22 cellular contexts compared by ENCODE assay signal in the genomic region with DNA sequence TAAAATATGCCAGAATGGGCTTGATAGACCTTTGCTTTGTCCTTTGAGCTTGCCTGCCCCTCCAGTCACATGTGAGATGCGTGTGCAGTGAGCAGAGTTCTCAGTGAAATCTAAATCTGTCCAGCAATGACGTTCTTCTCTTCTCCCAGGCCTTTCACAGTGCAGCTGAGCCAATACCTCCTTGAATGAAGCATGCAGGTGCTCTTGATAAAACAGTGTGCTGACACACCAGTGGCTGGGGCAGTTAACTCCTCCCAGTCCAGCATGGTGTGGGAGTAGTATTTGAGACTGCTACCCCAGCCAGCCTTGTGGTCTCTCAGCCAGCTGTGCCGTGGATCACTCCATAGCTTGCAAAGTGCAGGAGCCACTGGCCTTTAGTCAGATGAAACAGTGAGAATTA.
DNase-seq lines count a peak whose midpoint lies in the region; ATAC-seq, FAIRE-seq and TF ChIP-seq lines count a peak whose summit lies in the region.
"Had no signal": no experiment of that assay in that cellular context is flagged by ENCODE, and none has a peak within 500 bp of the region (broad histone marks: within the 10 kb centered on the region; RNA-seq: fewer than 3 reads in every experiment).

No MANE protein-coding gene starts in this region.

- no peak for TF ChIP-seq EP300 in HepG2 (IDR thresholded peaks at IDR 0.05; ENCODE audit: low read depth in 2 of 2, low read length in 2 of 2)
- TF ChIP-seq EP300 in HepG2 (CRISPR knock-in tag; IDR thresholded peaks at IDR 0.05; ENCODE audit: borderline replicate concordance), result no peak

- H3K4me1 Mint-ChIP-seq in H9, result peaks cover 21 to 28% of the 10 kb centered on the region in 2 experiments
- H3K4me1 Mint-ChIP-seq in activated CD8-positive, alpha-beta T cell treated with anti-CD3 and anti-CD28 coated beads, Interleukin-2, amount 10 ng/mL, durations not matched to agents 7 days and 5 days (ENCODE audit: low read depth), result peaks cover 22% of the 10 kb centered on the region

- no peak overlapping the region for H4K8ac ChIP-seq in H9 (replicated peaks; ENCODE audit: insufficient read length, low read depth, low read length)

- no peaks in the 10 kb centered on the region for H3K27me3 ChIP-seq in HepG2 (ENCODE audit: control insufficient read depth in 1 of 2, insufficient read depth in 2 of 2, low read length in 2 of 2)
- H3K27me3 ChIP-seq in right lobe of liver, result no peaks in the 10 kb centered on the region
- H3K27me3 ChIP-seq in heart left ventricle, result no peaks in the 10 kb centered on the region
- no peaks in the 10 kb centered on the region for H3K27me3 ChIP-seq in upper lobe of right lung
- H3K27me3 ChIP-seq in H9 (ENCODE audit: insufficient read depth, low read length), result no peaks in the 10 kb centered on the region
- H3K27me3 ChIP-seq: breast epithelium had no signal

- DNase-seq in HepG2 (ENCODE audit: low spot score), result no peak
- DNase-seq in right lobe of liver, result no peak
- DNase-seq in NCI-H2196 treated with DMSO at 0.1 percent for 48 hours (lab: John Stamatoyannopoulos, UW; ENCODE audit: unreplicated experiment), result peak; percentile 71
- peak in 4 of 5 donors; percentile 29 to 79 (median 46) for DNase-seq in heart left ventricle
- no peak for DNase-seq in upper lobe of right lung
- no peak for DNase-seq in posterior vena cava (ENCODE audit: low spot score)
- no peak for DNase-seq in H9
- no peak for DNase-seq in activated CD8-positive, alpha-beta T cell treated with anti-CD3 and anti-CD28 coated beads, Interleukin-2, amount 10 ng/mL, durations not matched to agents 7 days and 5 days
- DNase-seq: activated CD4-positive, CD25-positive, alpha-beta regulatory T cell treated with anti-CD3 and anti-CD28 coated beads, Interleukin-2, amount 50 U/mL, for 72 hours; activated naive CD8-positive, alpha-beta T cell treated with anti-CD3 and anti-CD28 coated beads, Interleukin-2, amount 50 U/mL, for 24 hours; CD4-positive, alpha-beta T cell; dermis blood vessel endothelial cell; GOT3; IMR-90; SK-N-SH; stimulated activated CD4-positive, alpha-beta T cell treated with anti-CD3 and anti-CD28 coated beads, Interleukin-2, amount 100 ng/mL, for 24 hours; stimulated activated naive CD8-positive, alpha-beta T cell treated with anti-CD3 and anti-CD28 coated beads, Interleukin-15, amount 100 ng/mL, for 72 hours; T1000 had no signal

- H3K14ac ChIP-seq in H9 (ENCODE audit: insufficient read depth, low read length), result no peak overlapping the region

- 0 out of 7 replicates have a peak, but pooled peaks cover 0 to 5% (median 0%) of the 10 kb centered on the region in 3 experiments for H3K36me3 Mint-ChIP-seq in H9 (ENCODE audit: insufficient read depth in 1 of 3, low read depth in 3 of 3)
- H3K36me3 Mint-ChIP-seq in activated CD8-positive, alpha-beta T cell treated with anti-CD3 and anti-CD28 coated beads, Interleukin-2, amount 10 ng/mL, durations not matched to agents 7 days and 5 days (ENCODE audit: low read depth), result peaks cover 5% of the 10 kb centered on the region

- ATAC-seq in HepG2, result no peak
- ATAC-seq in right lobe of liver, result no peak
- ATAC-seq in heart left ventricle, result peak; percentile 93 to 98 (median 97)
- ATAC-seq in upper lobe of right lung, result peak; percentile 79
- ATAC-seq in activated CD8-positive, alpha-beta T cell treated with anti-CD3 and anti-CD28 coated beads, Interleukin-2, amount 10 ng/mL, durations not matched to agents 7 days and 5 days, result no peak
- ATAC-seq: activated naive CD8-positive, alpha-beta T cell treated with anti-CD3 and anti-CD28 coated beads, Interleukin-2, amount 50 U/mL, for 24 hours; stimulated activated naive CD8-positive, alpha-beta T cell treated with anti-CD3 and anti-CD28 coated beads, Interleukin-15, amount 100 ng/mL, for 72 hours had no signal

- CTCF ChIA-PET in HepG2 (lab: Yijun Ruan, JAX; ENCODE audit: low intra/inter-chr PET ratio, low total read pairs), result no interaction called here
- CTCF ChIA-PET in activated CD8-positive, alpha-beta T cell treated with anti-CD3 and anti-CD28 coated beads, Interleukin-2, amount 10 ng/mL, durations not matched to agents 7 days and 5 days (lab: Charles Lee), result no interaction called here

- TF ChIP-seq CTCF in HepG2 (CRISPR knock-in tag; IDR thresholded peaks at IDR 0.05) (no peak), right lobe of liver (IDR thresholded peaks at IDR 0.05) (no peak), heart left ventricle (IDR thresholded peaks at IDR 0.05) (no peak), upper lobe of right lung (IDR thresholded peaks at IDR 0.05) (no peak), H9 (conservative IDR thresholded peaks at IDR 0.05) (no peak)

- no peak overlapping the region for H2BK120ac ChIP-seq in H9 (ENCODE audit: low read depth, low read length, poor library complexity, severe bottlenecking)

- H3K9me3 Mint-ChIP-seq in H9, result peaks cover 0 to 2% of the 10 kb centered on the region in 2 experiments; a peak in 1 of 5 replicates
- no peaks in the 10 kb centered on the region for H3K9me3 Mint-ChIP-seq in activated CD8-positive, alpha-beta T cell treated with anti-CD3 and anti-CD28 coated beads, Interleukin-2, amount 10 ng/mL, durations not matched to agents 7 days and 5 days (ENCODE audit: insufficient read depth)
- H3K9me3 Mint-ChIP-seq: activated naive CD8-positive, alpha-beta T cell treated with anti-CD3 and anti-CD28 coated beads, Interleukin-2, amount 50 U/mL, for 24 hours; activated T-helper 17 cell treated with anti-CD3 and anti-CD28 coated beads, Interleukin-2, amount 50 U/mL, for 72 hours; CD4-positive, alpha-beta T cell; stimulated activated naive CD8-positive, alpha-beta T cell treated with anti-CD3 and anti-CD28 coated beads, Interleukin-15, amount 100 ng/mL, for 72 hours had no signal

- H2BK15ac ChIP-seq in H9 (ENCODE audit: low read depth, low read length), result no peak overlapping the region

- H3K9ac ChIP-seq in HepG2 (ENCODE audit: insufficient read depth, low read depth, low read length) (no peak overlapping the region), H9 (ENCODE audit: extremely low read depth, insufficient read length, low read length) (no peak overlapping the region)
- H3K9ac ChIP-seq: SK-N-SH had no signal

- POLR2A ChIA-PET in HepG2 (lab: Yijun Ruan, JAX), result no interaction called here
- POLR2A ChIA-PET in activated CD8-positive, alpha-beta T cell treated with anti-CD3 and anti-CD28 coated beads, Interleukin-2, amount 10 ng/mL, durations not matched to agents 7 days and 5 days (lab: Charles Lee), result no interaction called here

- H3K4me1 ChIP-seq in HepG2 (ENCODE audit: insufficient read depth, low read length) (no peaks in the 10 kb centered on the region), right lobe of liver (no peaks in the 10 kb centered on the region), heart left ventricle (peaks cover 0 to 30% (median 10%) of the 10 kb centered on the region in 12 donors), upper lobe of right lung (no peaks in the 10 kb centered on the region), H9 (ENCODE audit: insufficient read depth, low read length) (peaks cover 5% of the 10 kb centered on the region; the same call in 1 of the 2 replicates)
- H3K4me1 ChIP-seq: breast epithelium had no signal

- H3K4ac ChIP-seq in H9 (ENCODE audit: low read depth, low read length), result no peak overlapping the region

- H2AFZ ChIP-seq in HepG2 (ENCODE audit: low read length) (no peak overlapping the region), H9 (ENCODE audit: low read length) (no peak overlapping the region)

- no peaks in the 10 kb centered on the region for H3K79me2 ChIP-seq in HepG2 (ENCODE audit: insufficient read depth, low read length)
- no peaks in the 10 kb centered on the region for H3K79me2 ChIP-seq in H9 (ENCODE audit: insufficient read depth, low read length)

- intact Hi-C loops in HepG2 (cut with micrococcal nuclease; ENCODE audit: unreplicated experiment) (no loop called here), right lobe of liver (cut with DNase I) (no loop called here), heart left ventricle (cut with DNase I) (loop anchor here in 1 of 10 donors (10.0 kb wide), 1 partner anchor 123 kb away; no protein-coding TSS in a partner anchor), upper lobe of right lung (cut with DNase I) (no loop called here), posterior vena cava (cut with DNase I) (loop anchor here in 1 of 2 donors (10.0 kb wide), 1 partner anchor 263 kb away; no protein-coding TSS in a partner anchor)

- H2AK5ac ChIP-seq in H9 (ENCODE audit: insufficient read length, low read length), result no peak overlapping the region

- H3T11ph ChIP-seq in H9 (ENCODE audit: low read length), result no peak overlapping the region

- TF ChIP-seq POLR2A in HepG2 (IDR thresholded peaks at IDR 0.05; ENCODE audit: insufficient read depth in 1 of 2, low read depth in 2 of 2, low read length in 2 of 2), result no peak
- TF ChIP-seq POLR2A in right lobe of liver (IDR thresholded peaks at IDR 0.05), result no peak
- TF ChIP-seq POLR2A in heart left ventricle (IDR thresholded peaks at IDR 0.05), result no peak

- no peak overlapping the region for H2BK20ac ChIP-seq in H9 (ENCODE audit: low read depth, low read length, poor library complexity, severe bottlenecking)

- no peak overlapping the region for H2BK12ac ChIP-seq in H9 (ENCODE audit: insufficient read length, low read depth, low read length)

- H3K4me3 ChIP-seq in HepG2 (replicated peaks in 1 of 3; ENCODE audit: insufficient read depth in 1 of 3, low read depth in 2 of 3, low read length in 3 of 3), result no peak overlapping the region
- no peak overlapping the region for H3K4me3 ChIP-seq in right lobe of liver
- H3K4me3 ChIP-seq in heart left ventricle, result no peak overlapping the region
- H3K4me3 ChIP-seq in upper lobe of right lung, result no peak overlapping the region
- H3K4me3 ChIP-seq: breast epithelium had no signal

- no peak overlapping the region for H4K91ac ChIP-seq in H9 (ENCODE audit: insufficient read length, low read depth, low read length)

- H2BK5ac ChIP-seq in H9 (ENCODE audit: insufficient read length, low read length), result no peak overlapping the region

- 100% methylated on average over 3 of the region's 3 CpGs for WGBS in HepG2 (ENCODE audit: low lambda C conversion rate)
- WGBS in right lobe of liver (ENCODE audit: insufficient coverage, low coverage, low lambda C conversion rate, missing lambda C conversion rate), result 83% methylated on average over 3 of the region's 3 CpGs
- 51 to 71% (median 69%) methylated on average over 3 of the region's 3 CpGs for WGBS in heart left ventricle, 4 donors
- WGBS in H9 (ENCODE audit: extremely low coverage, insufficient read length, low lambda C conversion rate), result no CpG with 5 or more reads among the region's 3 CpGs

- H3K27ac Mint-ChIP-seq in H9, result no peak overlapping the region
- H3K27ac Mint-ChIP-seq in activated CD8-positive, alpha-beta T cell treated with anti-CD3 and anti-CD28 coated beads, Interleukin-2, amount 10 ng/mL, durations not matched to agents 7 days and 5 days, result no peak overlapping the region
- H3K27ac Mint-ChIP-seq: activated naive CD8-positive, alpha-beta T cell treated with anti-CD3 and anti-CD28 coated beads, Interleukin-2, amount 50 U/mL, for 24 hours; activated T-helper 17 cell treated with anti-CD3 and anti-CD28 coated beads, Interleukin-2, amount 50 U/mL, for 72 hours; CD4-positive, alpha-beta T cell had no signal

- no peak overlapping the region for H4K5ac ChIP-seq in H9 (ENCODE audit: insufficient read length, low read depth, low read length)

- in situ Hi-C loops in HepG2 (cut with HindIII; ENCODE audit: extremely low pct_ligation_motif_present, low pct_unique_long_range_greater_than_20kb), result no loop called here

- FAIRE-seq in HepG2 (lab: Jason Lieb, UNC), result peak; percentile 21
- FAIRE-seq: frontal cortex had no signal

- H3K27ac ChIP-seq in HepG2 (ENCODE audit: extremely low read length, insufficient read depth, low read length), result no peak overlapping the region
- H3K27ac ChIP-seq in right lobe of liver, result no peak overlapping the region
- H3K27ac ChIP-seq in heart left ventricle, result peak overlapping the region in 9 of 12 donors; percentile 30 to 83 (median 66)
- H3K27ac ChIP-seq in upper lobe of right lung, result no peak overlapping the region
- H3K27ac ChIP-seq in H9 (ENCODE audit: insufficient read length, low read depth, low read length), result no peak overlapping the region
- H3K27ac ChIP-seq: breast epithelium, epithelial cell of prostate had no signal

- H3K23me2 ChIP-seq in H9 (ENCODE audit: insufficient read length, low read depth, low read length, poor library complexity, severe bottlenecking), result no peaks in the 10 kb centered on the region

- no peak for TF ChIP-seq RAD21 in HepG2 (CRISPR knock-in tag; IDR thresholded peaks at IDR 0.05)

- no peak overlapping the region for H3K18ac ChIP-seq in H9 (ENCODE audit: insufficient read length, low read depth, low read length)

- H3K27me3 Mint-ChIP-seq in H9 (ENCODE audit: low read depth), result no peaks in the 10 kb centered on the region
- no peaks in the 10 kb centered on the region for H3K27me3 Mint-ChIP-seq in activated CD8-positive, alpha-beta T cell treated with anti-CD3 and anti-CD28 coated beads, Interleukin-2, amount 10 ng/mL, durations not matched to agents 7 days and 5 days (ENCODE audit: low read depth)
- H3K27me3 Mint-ChIP-seq: activated naive CD8-positive, alpha-beta T cell treated with anti-CD3 and anti-CD28 coated beads, Interleukin-2, amount 50 U/mL, for 24 hours; activated T-helper 17 cell treated with anti-CD3 and anti-CD28 coated beads, Interleukin-2, amount 50 U/mL, for 72 hours; CD4-positive, alpha-beta T cell; stimulated activated naive CD8-positive, alpha-beta T cell treated with anti-CD3 and anti-CD28 coated beads, Interleukin-15, amount 100 ng/mL, for 72 hours had no signal

- H3K79me1 ChIP-seq in H9 (ENCODE audit: insufficient read depth, low read depth, low read length, poor library complexity, severe bottlenecking), result no peaks in the 10 kb centered on the region

- H4K20me1 ChIP-seq in HepG2 (ENCODE audit: insufficient read depth, low read length), result no peaks in the 10 kb centered on the region
- no peaks in the 10 kb centered on the region for H4K20me1 ChIP-seq in H9 (ENCODE audit: control insufficient read depth, insufficient read depth, insufficient read length)

- H3K4me3 Mint-ChIP-seq in H9, result no peak overlapping the region
- no peak overlapping the region for H3K4me3 Mint-ChIP-seq in activated CD8-positive, alpha-beta T cell treated with anti-CD3 and anti-CD28 coated beads, Interleukin-2, amount 10 ng/mL, durations not matched to agents 7 days and 5 days
- H3K4me3 Mint-ChIP-seq: activated naive CD8-positive, alpha-beta T cell treated with anti-CD3 and anti-CD28 coated beads, Interleukin-2, amount 50 U/mL, for 24 hours; CD4-positive, alpha-beta T cell; stimulated activated naive CD8-positive, alpha-beta T cell treated with anti-CD3 and anti-CD28 coated beads, Interleukin-15, amount 100 ng/mL, for 72 hours had no signal

- H3K4me2 ChIP-seq in HepG2 (ENCODE audit: low read depth, low read length) (no peak overlapping the region), H9 (ENCODE audit: insufficient read depth, insufficient read length, low read length) (no peak overlapping the region)
- H3K4me2 ChIP-seq: SK-N-SH had no signal

- H3K9me3 ChIP-seq in HepG2 (ENCODE audit: low read length) (no peaks in the 10 kb centered on the region), right lobe of liver (no peaks in the 10 kb centered on the region), heart left ventricle (no peaks in the 10 kb centered on the region), upper lobe of right lung (no peaks in the 10 kb centered on the region), H9 (ENCODE audit: control insufficient read depth, low read depth, low read length) (no peaks in the 10 kb centered on the region)
- H3K9me3 ChIP-seq: breast epithelium, SK-N-SH had no signal

- BruUV-seq in HepG2 (replicated peaks; lab: Mats Ljungman, UMichigan), result no TSS peak

- H3K23ac ChIP-seq in H9 (ENCODE audit: insufficient read length, low read depth, low read length), result no peak overlapping the region

- no peak overlapping the region for H3K56ac ChIP-seq in H9 (ENCODE audit: insufficient read length, low read depth, low read length)

- H3K36me3 ChIP-seq in HepG2 (replicated peaks in 1 of 2; ENCODE audit: control insufficient read depth in 1 of 2, insufficient read depth in 2 of 2, low read length in 2 of 2), result no peaks in the 10 kb centered on the region
- H3K36me3 ChIP-seq in right lobe of liver, result no peaks in the 10 kb centered on the region
- H3K36me3 ChIP-seq in heart left ventricle, result no peaks in the 10 kb centered on the region
- H3K36me3 ChIP-seq in upper lobe of right lung, result no peaks in the 10 kb centered on the region
- H3K36me3 ChIP-seq: breast epithelium had no signal

Comparison
In these comparisons a context has a peak if more than half of its experiments do, and no peak if none do; other contexts are left out.
1. ATAC-seq: peak in heart left ventricle (4 of 4) and upper lobe of right lung (single experiment); none in HepG2 (single experiment), right lobe of liver (0 of 4) and activated CD8-positive, alpha-beta T cell treated with anti-CD3 and anti-CD28 coated beads, Interleukin-2, amount 10 ng/mL, durations not matched to agents 7 days and 5 days (single experiment).
2. DNase-seq: peak in NCI-H2196 treated with DMSO at 0.1 percent for 48 hours (single experiment) and heart left ventricle (4 of 5); none in HepG2 (single experiment), right lobe of liver (0 of 3), upper lobe of right lung (single experiment), posterior vena cava (single experiment), H9 (single experiment) and activated CD8-positive, alpha-beta T cell treated with anti-CD3 and anti-CD28 coated beads, Interleukin-2, amount 10 ng/mL, durations not matched to agents 7 days and 5 days (single experiment).
3. H3K27ac ChIP-seq: peak in heart left ventricle (9 of 12); none in HepG2 (single experiment), right lobe of liver (0 of 3), upper lobe of right lung (single experiment) and H9 (single experiment).